ENCODE assay signal across 8 cellular contexts in genomic region chr20:1810926-1811620, GRCh38.
DNase-seq lines count a peak whose midpoint lies in the region; ATAC-seq and TF ChIP-seq lines count a peak whose summit lies in the region.

No MANE protein-coding gene starts in this region.

- peak overlapping the region in 1 of 2 donors; percentile 78 for H3K27ac ChIP-seq in lung (ENCODE audit: low read depth in 1 of 2, low read length in 1 of 2)
- H3K27ac ChIP-seq in transverse colon = peak overlapping the region; percentile 32 to 67 (median 49)

- H3K4me3 ChIP-seq in lung = no peak overlapping the region
- H3K4me3 ChIP-seq in transverse colon = no peak overlapping the region

- H3K9me3 ChIP-seq in lung (ENCODE audit: control insufficient read depth in 2 of 2, insufficient read depth in 1 of 2, low read length in 1 of 2) = no peaks in the 10 kb centered on the region
- no peaks in the 10 kb centered on the region for H3K9me3 ChIP-seq in transverse colon

- no peaks in the 10 kb centered on the region for H3K27me3 Mint-ChIP-seq in chondrocyte (ENCODE audit: low read depth)

- no peak overlapping the region for H3K4me3 Mint-ChIP-seq in chondrocyte (ENCODE audit: unreplicated experiment)

- peak; percentile 73 for ATAC-seq in lung (ENCODE audit: insufficient read depth, low FRiP score)

- H3K27me3 ChIP-seq in lung (ENCODE audit: control insufficient read depth, insufficient read depth) (no peaks in the 10 kb centered on the region), transverse colon (no peaks in the 10 kb centered on the region)

- H3K4me1 Mint-ChIP-seq in chondrocyte (ENCODE audit: low read depth) = peaks cover 80% of the 10 kb centered on the region

- H3K36me3 ChIP-seq in lung (ENCODE audit: control insufficient read depth in 2 of 2, insufficient read depth in 2 of 2, low read length in 2 of 2) = no peaks in the 10 kb centered on the region
- no peaks in the 10 kb centered on the region for H3K36me3 ChIP-seq in transverse colon

- in situ Hi-C loops in transverse colon (cut with MboI; ENCODE audit: low pct_ligation_motif_present in 1 of 4, low pct_unique_long_range_greater_than_20kb in 1 of 4, low sequenced_read_pairs in 3 of 4) = no loop called here

- TF ChIP-seq CTCF in chondrocyte (IDR thresholded peaks at IDR 0.05) (no peak), lung (IDR thresholded peaks at IDR 0.05; ENCODE audit: control extremely low read depth, extremely low read depth) (no peak), transverse colon (IDR thresholded peaks at IDR 0.05) (no peak)

- H3K27ac Mint-ChIP-seq in chondrocyte (ENCODE audit: unreplicated experiment) = peak overlapping the region; percentile 90

- no peak for TF ChIP-seq POLR2A in transverse colon (IDR thresholded peaks at IDR 0.05)

- intact Hi-C loops in transverse colon (cut with DNase I; ENCODE audit: low total_unique reads) = no loop called here

- H3K9me3 Mint-ChIP-seq in chondrocyte (ENCODE audit: low read depth) = peaks cover 3% of the 10 kb centered on the region

- H3K4me1 ChIP-seq in lung (ENCODE audit: control insufficient read depth in 2 of 2, insufficient read depth in 2 of 2, low read length in 2 of 2) = peaks cover 2 to 11% of the 10 kb centered on the region in 2 donors
- H3K4me1 ChIP-seq in transverse colon = peaks cover 4 to 32% (median 13%) of the 10 kb centered on the region in 4 donors

- H3K36me3 Mint-ChIP-seq in chondrocyte (ENCODE audit: low read depth) = no peaks in the 10 kb centered on the region

- 10 to 21% methylated on average over 7 of the region's 7 CpGs for WGBS in lung, 2 donors
- 28 to 33% methylated on average over 5 to 7 of the region's 7 CpGs for WGBS in transverse colon (ENCODE audit: low coverage in 1 of 2), 2 donors

- no peak for TF ChIP-seq EP300 in transverse colon (IDR thresholded peaks at IDR 0.05; ENCODE audit: low read depth)

- DNase-seq in NOMO-1 (lab: John Stamatoyannopoulos, UW; ENCODE audit: unreplicated experiment in 2 of 2) (peak; percentile 24 to 64), NOMO-1 treated with dmso at 0.1 percent for 144 hours (lab: John Stamatoyannopoulos, UW; ENCODE audit: unreplicated experiment) (no peak), chondrocyte (ENCODE audit: low spot score) (no peak), lung (ENCODE audit: low spot score) (no peak), transverse colon (no peak), RKO (ENCODE audit: low spot score) (no peak), T-helper 2 cell (no peak)
- DNase-seq in activated effector memory CD4-positive, alpha-beta T cell treated with Interleukin-2 at 50 U/mL for 16 hours = no peak

Comparison
In these comparisons a context has a peak if more than half of its experiments do, and no peak if none do; other contexts are left out.
1. DNase-seq: peak in NOMO-1 (2 of 2); none in NOMO-1 treated with dmso at 0.1 percent for 144 hours (single experiment), chondrocyte (single experiment), lung (single experiment), transverse colon (single experiment), RKO (single experiment), activated effector memory CD4-positive, alpha-beta T cell treated with Interleukin-2 at 50 U/mL for 16 hours (single experiment) and T-helper 2 cell (0 of 5).